Comparison of ENCODE assay signal across 16 cellular contexts in genomic region chr15:44979617-44980339, GRCh38. TPM values are rescaled to one million over a fixed set of nuclear protein-coding genes. Genes with fewer than 3 reads are reported as not detected.
"Had no signal": no experiment of that assay in that cellular context is flagged by ENCODE, and none has a peak within 500 bp of the region (broad histone marks: within the 10 kb centered on the region; RNA-seq: fewer than 3 reads in every experiment).

No MANE protein-coding gene starts in this region.

RNA-seq across cellular contexts. Expression of gene TERB2, which starts 23.3 kb away (rescaled TPM):
- total RNA-seq: activated CD4-positive, alpha-beta T cell treated with anti-CD3 and anti-CD28 coated beads, Interleukin-2, amount 10 ng/mL, durations not matched to agents 7 days and 5 days; activated CD8-positive, alpha-beta memory T cell treated with anti-CD3 and anti-CD28 coated beads, Interleukin-2, amount 10 ng/mL, durations not matched to agents 7 days and 5 days; activated CD8-positive, alpha-beta T cell treated with anti-CD3 and anti-CD28 coated beads for 36 hours; body of pancreas; cardiac septum; chondrocyte; epithelial cell of proximal tubule; fibroblast of villous mesenchyme; heart left ventricle; lung; natural killer cell treated with Interleukin-12 subunit alpha and Interleukin-12 subunit beta and Interleukin-15 and Interleukin-18, amount 100 ng/mL, for 72 hours; pulmonary artery endothelial cell; right cardiac atrium; skeletal muscle tissue; tibial nerve had no signal
- polyA plus RNA-seq: heart left ventricle, lung, ovary, right cardiac atrium had no signal
